ENCODE assay signal across 8 cellular contexts in the genomic region with DNA sequence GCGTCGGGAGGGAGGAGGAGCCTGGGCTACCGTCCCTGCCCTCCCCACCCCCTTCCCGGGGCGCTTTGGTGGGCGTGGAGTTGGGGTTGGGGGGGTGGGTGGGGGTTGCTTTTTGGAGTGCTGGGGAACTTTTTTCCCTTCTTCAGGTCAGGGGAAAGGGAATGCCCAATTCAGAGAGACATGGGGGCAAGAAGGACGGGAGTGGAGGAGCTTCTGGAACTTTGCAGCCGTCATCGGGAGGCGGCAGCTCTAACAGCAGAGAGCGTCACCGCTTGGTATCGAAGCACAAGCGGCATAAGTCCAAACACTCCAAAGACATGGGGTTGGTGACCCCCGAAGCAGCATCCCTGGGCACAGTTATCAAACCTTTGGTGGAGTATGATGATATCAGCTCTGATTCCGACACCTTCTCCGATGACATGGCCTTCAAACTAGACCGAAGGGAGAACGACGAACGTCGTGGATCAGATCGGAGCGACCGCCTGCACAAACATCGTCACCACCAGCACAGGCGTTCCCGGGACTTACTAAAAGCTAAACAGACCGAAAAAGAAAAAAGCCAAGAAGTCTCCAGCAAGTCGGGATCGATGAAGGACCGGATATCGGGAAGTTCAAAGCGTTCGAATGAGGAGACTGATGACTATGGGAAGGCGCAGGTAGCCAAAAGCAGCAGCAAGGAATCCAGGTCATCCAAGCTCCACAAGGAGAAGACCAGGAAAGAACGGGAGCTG. TPM values are rescaled to one million over a fixed set of nuclear protein-coding genes. Genes with fewer than 3 reads are reported as not detected.
DNase-seq lines count a peak whose midpoint lies in the region; ATAC-seq and TF ChIP-seq lines count a peak whose summit lies in the region.

No MANE protein-coding gene starts in this region.

- intact Hi-C loops in uterus (cut with DNase I; ENCODE audit: low total_unique reads): no loop called here

- no peaks in the 10 kb centered on the region for H3K9me3 ChIP-seq in KOPT-K1 (ENCODE audit: insufficient read depth, low read length, poor library complexity, severe bottlenecking)
- H3K9me3 ChIP-seq in uterus: no peaks in the 10 kb centered on the region

- H3K4me3 ChIP-seq in fibroblast of pulmonary artery (replicated peaks; ENCODE audit: low read depth, low read length) (peak overlapping the region; percentile 80), uterus (peak overlapping the region; percentile 71 to 92)

- H3K9me3 Mint-ChIP-seq in nephron progenitor cell: no peaks in the 10 kb centered on the region

- ATAC-seq in GM21367 (IDR thresholded peaks at IDR 0.05; ENCODE audit: unreplicated experiment): peak; percentile 15

- H3K4me1 ChIP-seq in uterus: peaks cover 4 to 11% of the 10 kb centered on the region in 2 donors

- peak; percentile 47 for DNase-seq in COLO829 (ENCODE audit: low spot score)
- DNase-seq in activated T-helper 1 cell treated with Interleukin-2 at 50 U/mL for 16 hours (ENCODE audit: low read depth): peak; percentile 1
- no peak for DNase-seq in fibroblast of pulmonary artery (ENCODE audit: low read depth)
- DNase-seq in nephron progenitor cell: peak; percentile 16
- DNase-seq in uterus: peak in 1 of 2 donors; percentile 22
- no peak for DNase-seq in epidermal melanocyte (ENCODE audit: insufficient read length, low spot score)

- peak overlapping the region; percentile 98 for H3K4me3 Mint-ChIP-seq in nephron progenitor cell

- TF ChIP-seq POLR2A in uterus (IDR thresholded peaks at IDR 0.05): no peak

- H3K4me1 Mint-ChIP-seq in nephron progenitor cell: peaks cover 30% of the 10 kb centered on the region

- peak overlapping the region; percentile 90 for H3K27ac ChIP-seq in KOPT-K1 (ENCODE audit: low read depth, low read length, poor library complexity, severe bottlenecking)
- peak overlapping the region; percentile 93 to 98 for H3K27ac ChIP-seq in uterus

- H3K36me3 ChIP-seq in KOPT-K1 (ENCODE audit: insufficient read depth, low read length) (peaks cover 22% of the 10 kb centered on the region), uterus (no peaks in the 10 kb centered on the region)

- peak overlapping the region; percentile 99 for H3K27ac Mint-ChIP-seq in nephron progenitor cell

- H3K27me3 Mint-ChIP-seq in nephron progenitor cell (ENCODE audit: low read depth, poor library complexity): peaks cover 19% of the 10 kb centered on the region

- no peak for TF ChIP-seq CTCF in fibroblast of pulmonary artery (IDR thresholded peaks at IDR 0.05; ENCODE audit: low read length, missing control alignments)
- TF ChIP-seq CTCF in nephron progenitor cell (IDR thresholded peaks at IDR 0.05): no peak
- TF ChIP-seq CTCF in uterus (IDR thresholded peaks at IDR 0.05): no peak

- H3K27me3 ChIP-seq in uterus: no peaks in the 10 kb centered on the region

- peaks cover 17% of the 10 kb centered on the region for H3K36me3 Mint-ChIP-seq in nephron progenitor cell (ENCODE audit: low read depth)

RNA-seq across cellular contexts. Expression of gene CDK12, which starts 0.8 kb away (rescaled TPM):
- 10 to 100 TPM; 17.9 to 86.0 (median 27.2) TPM for total RNA-seq in uterus

RNA-seq across cellular contexts. Expression of gene MED1, which starts 11.0 kb away (rescaled TPM):
- total RNA-seq in uterus: 10 to 100 TPM; 19.7 to 49.6 (median 25.9) TPM

Comparison
In these comparisons a context has a peak if more than half of its experiments do, and no peak if none do; other contexts are left out.
1. DNase-seq: peak in COLO829 (single experiment), activated T-helper 1 cell treated with Interleukin-2 at 50 U/mL for 16 hours (single experiment) and nephron progenitor cell (single experiment); none in fibroblast of pulmonary artery (single experiment) and epidermal melanocyte (single experiment).